Comparison of ENCODE assay signal across 1 cellular context in genomic region chr2:155965415-155966070, GRCh38.
TF ChIP-seq lines count a peak whose summit lies in the region.

No MANE protein-coding gene starts in this region.

TF ChIP-seq in GM23338, 12 proteins besides CTCF, POLR2A, EP300 and RAD21 (continued from another document):
- TF ChIP-seq, protein P1, sequence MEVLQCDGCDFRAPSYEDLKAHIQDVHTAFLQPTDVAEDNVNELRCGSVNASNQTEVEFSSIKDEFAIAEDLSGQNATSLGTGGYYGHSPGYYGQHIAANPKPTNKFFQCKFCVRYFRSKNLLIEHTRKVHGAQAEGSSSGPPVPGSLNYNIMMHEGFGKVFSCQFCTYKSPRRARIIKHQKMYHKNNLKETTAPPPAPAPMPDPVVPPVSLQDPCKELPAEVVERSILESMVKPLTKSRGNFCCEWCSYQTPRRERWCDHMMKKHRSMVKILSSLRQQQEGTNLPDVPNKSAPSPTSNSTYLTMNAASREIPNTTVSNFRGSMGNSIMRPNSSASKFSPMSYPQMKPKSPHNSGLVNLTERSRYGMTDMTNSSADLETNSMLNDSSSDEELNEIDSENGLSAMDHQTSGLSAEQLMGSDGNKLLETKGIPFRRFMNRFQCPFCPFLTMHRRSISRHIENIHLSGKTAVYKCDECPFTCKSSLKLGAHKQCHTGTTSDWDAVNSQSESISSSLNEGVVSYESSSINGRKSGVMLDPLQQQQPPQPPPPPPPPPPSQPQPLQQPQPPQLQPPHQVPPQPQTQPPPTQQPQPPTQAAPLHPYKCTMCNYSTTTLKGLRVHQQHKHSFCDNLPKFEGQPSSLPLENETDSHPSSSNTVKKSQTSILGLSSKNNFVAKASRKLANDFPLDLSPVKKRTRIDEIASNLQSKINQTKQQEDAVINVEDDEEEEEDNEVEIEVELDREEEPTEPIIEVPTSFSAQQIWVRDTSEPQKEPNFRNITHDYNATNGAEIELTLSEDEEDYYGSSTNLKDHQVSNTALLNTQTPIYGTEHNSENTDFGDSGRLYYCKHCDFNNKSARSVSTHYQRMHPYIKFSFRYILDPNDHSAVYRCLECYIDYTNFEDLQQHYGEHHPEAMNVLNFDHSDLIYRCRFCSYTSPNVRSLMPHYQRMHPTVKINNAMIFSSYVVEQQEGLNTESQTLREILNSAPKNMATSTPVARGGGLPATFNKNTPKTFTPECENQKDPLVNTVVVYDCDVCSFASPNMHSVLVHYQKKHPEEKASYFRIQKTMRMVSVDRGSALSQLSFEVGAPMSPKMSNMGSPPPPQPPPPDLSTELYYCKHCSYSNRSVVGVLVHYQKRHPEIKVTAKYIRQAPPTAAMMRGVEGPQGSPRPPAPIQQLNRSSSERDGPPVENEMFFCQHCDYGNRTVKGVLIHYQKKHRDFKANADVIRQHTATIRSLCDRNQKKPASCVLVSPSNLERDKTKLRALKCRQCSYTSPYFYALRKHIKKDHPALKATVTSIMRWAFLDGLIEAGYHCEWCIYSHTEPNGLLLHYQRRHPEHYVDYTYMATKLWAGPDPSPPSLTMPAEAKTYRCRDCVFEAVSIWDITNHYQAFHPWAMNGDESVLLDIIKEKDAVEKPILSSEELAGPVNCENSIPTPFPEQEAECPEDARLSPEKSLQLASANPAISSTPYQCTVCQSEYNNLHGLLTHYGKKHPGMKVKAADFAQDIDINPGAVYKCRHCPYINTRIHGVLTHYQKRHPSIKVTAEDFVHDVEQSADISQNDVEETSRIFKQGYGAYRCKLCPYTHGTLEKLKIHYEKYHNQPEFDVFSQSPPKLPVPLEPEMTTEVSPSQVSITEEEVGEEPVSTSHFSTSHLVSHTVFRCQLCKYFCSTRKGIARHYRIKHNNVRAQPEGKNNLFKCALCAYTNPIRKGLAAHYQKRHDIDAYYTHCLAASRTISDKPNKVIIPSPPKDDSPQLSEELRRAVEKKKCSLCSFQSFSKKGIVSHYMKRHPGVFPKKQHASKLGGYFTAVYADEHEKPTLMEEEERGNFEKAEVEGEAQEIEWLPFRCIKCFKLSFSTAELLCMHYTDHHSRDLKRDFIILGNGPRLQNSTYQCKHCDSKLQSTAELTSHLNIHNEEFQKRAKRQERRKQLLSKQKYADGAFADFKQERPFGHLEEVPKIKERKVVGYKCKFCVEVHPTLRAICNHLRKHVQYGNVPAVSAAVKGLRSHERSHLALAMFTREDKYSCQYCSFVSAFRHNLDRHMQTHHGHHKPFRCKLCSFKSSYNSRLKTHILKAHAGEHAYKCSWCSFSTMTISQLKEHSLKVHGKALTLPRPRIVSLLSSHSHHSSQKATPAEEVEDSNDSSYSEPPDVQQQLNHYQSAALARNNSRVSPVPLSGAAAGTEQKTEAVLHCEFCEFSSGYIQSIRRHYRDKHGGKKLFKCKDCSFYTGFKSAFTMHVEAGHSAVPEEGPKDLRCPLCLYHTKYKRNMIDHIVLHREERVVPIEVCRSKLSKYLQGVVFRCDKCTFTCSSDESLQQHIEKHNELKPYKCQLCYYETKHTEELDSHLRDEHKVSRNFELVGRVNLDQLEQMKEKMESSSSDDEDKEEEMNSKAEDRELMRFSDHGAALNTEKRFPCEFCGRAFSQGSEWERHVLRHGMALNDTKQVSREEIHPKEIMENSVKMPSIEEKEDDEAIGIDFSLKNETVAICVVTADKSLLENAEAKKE (CRISPR knock-in tag; IDR thresholded peaks at IDR 0.05): no peak
- TF ChIP-seq STAT1 (IDR thresholded peaks at IDR 0.05; ENCODE audit: unreplicated experiment) (no peak), REST (IDR thresholded peaks at IDR 0.05; ENCODE audit: unreplicated experiment) (no peak), ZNF331 (CRISPR knock-in tag; IDR thresholded peaks at IDR 0.05; ENCODE audit: low read depth) (no peak), JUNB (IDR thresholded peaks at IDR 0.05; ENCODE audit: unreplicated experiment) (no peak), EZH2phosphoT487 (IDR thresholded peaks at IDR 0.05; ENCODE audit: unreplicated experiment) (no peak), NANOG (IDR thresholded peaks at IDR 0.05; ENCODE audit: borderline replicate concordance) (no peak), ZNF114 (CRISPR knock-in tag; IDR thresholded peaks at IDR 0.05) (no peak)
